ENCODE assay signal across 8 cellular contexts in the genomic region with DNA sequence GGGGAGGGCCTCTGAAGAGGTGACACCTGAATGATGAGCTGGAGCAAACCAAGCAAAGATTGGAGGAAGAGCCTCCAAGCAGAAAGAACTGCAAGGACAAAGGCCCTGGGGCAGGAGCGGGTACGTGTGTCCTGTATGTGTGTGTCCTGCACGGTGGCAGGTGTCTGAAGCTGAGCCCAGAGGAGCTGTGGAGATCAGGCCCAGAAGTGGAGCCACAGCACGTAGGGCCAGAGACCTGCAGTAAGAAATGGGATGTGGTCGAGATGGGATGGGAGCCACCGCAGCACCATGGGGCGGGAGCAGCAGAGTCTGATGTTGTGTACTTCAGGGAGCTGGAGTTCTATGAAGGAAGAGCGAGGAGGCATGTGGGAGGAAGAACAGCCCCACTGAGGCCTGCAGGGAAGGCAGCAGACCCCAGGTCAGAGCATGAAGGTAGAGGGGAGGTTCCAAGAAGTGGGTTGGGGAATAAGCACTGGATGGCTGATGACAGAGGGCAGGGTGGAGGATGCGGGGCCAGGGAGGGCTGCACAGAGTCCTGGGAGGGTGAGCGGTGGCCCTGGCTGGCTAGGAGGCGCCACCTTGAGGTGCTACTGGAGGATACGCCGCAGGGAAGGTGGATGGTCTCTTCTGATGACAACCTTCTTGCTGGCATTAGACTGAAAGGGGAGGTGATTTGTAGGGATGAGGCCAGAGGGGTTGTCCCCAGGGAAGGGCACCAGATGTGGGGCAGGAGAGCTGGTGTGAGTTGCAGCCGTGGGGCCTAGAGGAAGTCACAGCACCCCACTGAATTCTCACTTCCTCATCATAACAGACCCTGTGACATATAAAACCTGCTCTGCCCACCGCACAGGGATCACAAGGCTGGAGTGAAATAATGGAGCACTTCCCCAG. TPM values are rescaled to one million over a fixed set of nuclear protein-coding genes. Genes with fewer than 3 reads are reported as not detected.
DNase-seq lines count a peak whose midpoint lies in the region; ATAC-seq and TF ChIP-seq lines count a peak whose summit lies in the region.

No MANE protein-coding gene starts in this region.

- intact Hi-C loops in mammary epithelial cell (cut with micrococcal nuclease): loop anchor here (1.0 kb wide), 3 partner anchors 80 to 158 kb away; no protein-coding TSS in a partner anchor
- intact Hi-C loops in lower lobe of right lung (cut with DNase I): no loop called here

- no peaks in the 10 kb centered on the region for H3K79me2 ChIP-seq in mammary epithelial cell (ENCODE audit: insufficient read depth, low read length)

- H3K4me2 ChIP-seq in mammary epithelial cell (ENCODE audit: insufficient read depth, low read depth, low read length): no peak overlapping the region

- 79% methylated on average over 7 of the region's 15 CpGs for WGBS in mammary epithelial cell (ENCODE audit: low coverage, missing lambda C conversion rate)

- no peak overlapping the region for H2AFZ ChIP-seq in mammary epithelial cell (ENCODE audit: low read depth, low read length)

- H3K27me3 ChIP-seq in mammary epithelial cell (ENCODE audit: insufficient read depth, low read length): no peaks in the 10 kb centered on the region
- H3K27me3 ChIP-seq in lower lobe of right lung (ENCODE audit: low read depth): no peaks in the 10 kb centered on the region

- H3K9me3 ChIP-seq in mammary epithelial cell (replicated peaks; ENCODE audit: insufficient read depth, low read length) (no peaks in the 10 kb centered on the region), lower lobe of right lung (no peaks in the 10 kb centered on the region)

- ATAC-seq in GM21515 (IDR thresholded peaks at IDR 0.05; ENCODE audit: unreplicated experiment) (peak; percentile 55), lower lobe of right lung (peak; percentile 79 to 83)
- peak; percentile 96 for ATAC-seq in stimulated activated naive CD8-positive, alpha-beta T cell treated with anti-CD3 and anti-CD28 coated beads, Interleukin-15, Interleukin-2, amounts not matched to agents 100 U/mL and 50 U/mL, for 24 hours

- H3K27ac ChIP-seq in mammary epithelial cell (ENCODE audit: insufficient read depth, low read depth, low read length): no peak overlapping the region
- H3K27ac ChIP-seq in lower lobe of right lung: no peak overlapping the region

- in situ Hi-C loops in KBM-7 (cut with MboI; ENCODE audit: low pct_unique_long_range_greater_than_20kb, low sequenced_read_pairs) (no loop called here), mammary epithelial cell (cut with MboI; ENCODE audit: low sequenced_read_pairs in 2 of 2) (loop anchor here in 1 of 2 donors (10.0 kb wide), 1 partner anchor 86 kb away; a partner anchor contains a TSS)

- no peaks in the 10 kb centered on the region for H3K4me1 ChIP-seq in mammary epithelial cell (ENCODE audit: insufficient read depth, low read length)
- H3K4me1 ChIP-seq in lower lobe of right lung: peaks cover 21% of the 10 kb centered on the region

- BruUV-seq in mammary epithelial cell (replicated peaks; lab: Mats Ljungman, UMichigan): no TSS peak

- TF ChIP-seq CTCF in mammary epithelial cell (conservative IDR thresholded peaks at IDR 0.05 in 1 of 2, IDR thresholded peaks at IDR 0.05 in 1 of 2; ENCODE audit: extremely low read depth in 1 of 2, insufficient read depth in 1 of 2, low read depth in 1 of 2, low read length in 2 of 2) (peak; percentile 55 to 76), lower lobe of right lung (IDR thresholded peaks at IDR 0.05) (peak; percentile 65)

- H3K36me3 ChIP-seq in mammary epithelial cell (ENCODE audit: insufficient read depth, low read length): no peaks in the 10 kb centered on the region
- peaks cover 12% of the 10 kb centered on the region for H3K36me3 ChIP-seq in lower lobe of right lung

- no peaks in the 10 kb centered on the region for H4K20me1 ChIP-seq in mammary epithelial cell (ENCODE audit: insufficient read depth, low read length)

- CTCF ChIA-PET in mammary epithelial cell (lab: Charles Lee; ENCODE audit: low non-redundant PET): no interaction called here

- H3K4me3 ChIP-seq in mammary epithelial cell (replicated peaks in 1 of 3; ENCODE audit: insufficient read depth in 1 of 3, low read depth in 2 of 3, low read length in 3 of 3) (no peak overlapping the region), lower lobe of right lung (no peak overlapping the region)

- no peak overlapping the region for H3K9ac ChIP-seq in mammary epithelial cell (ENCODE audit: insufficient read depth, low read length)

- dilution Hi-C loops in mammary epithelial cell (cut with HindIII; ENCODE audit: low sequenced_read_pairs): loop anchor here (5.0 kb wide), 3 partner anchors 46 to 84 kb away; a partner anchor contains a TSS

- peak; percentile 64 for DNase-seq in EH (ENCODE audit: low read depth)
- DNase-seq in KBM-7: peak; percentile 76
- DNase-seq in T-helper 2 cell: peak in 4 of 5 experiments; percentile 23 to 84 (median 32)
- peak; percentile 16 for DNase-seq in mammary epithelial cell
- peak; percentile 71 for DNase-seq in lower lobe of right lung
- peak; percentile 76 for DNase-seq in stimulated activated naive CD8-positive, alpha-beta T cell treated with anti-CD3 and anti-CD28 coated beads, Interleukin-15, Interleukin-2, amounts not matched to agents 100 U/mL and 50 U/mL, for 24 hours
- DNase-seq in occipital lobe (lab: John Stamatoyannopoulos, UW): no peak

RNA-seq across cellular contexts. Expression of a gene that starts 10.6 kb away (rescaled TPM):
- total RNA-seq in mammary epithelial cell (not detected), lower lobe of right lung (1.1 TPM), occipital lobe (0.62 TPM)
- not detected for polyA plus RNA-seq in mammary epithelial cell
- polyA minus RNA-seq in mammary epithelial cell: not detected

RNA-seq across cellular contexts. Expression of a gene that starts 19.2 kb away (rescaled TPM):
- total RNA-seq in mammary epithelial cell (100 to 1,000 TPM; 166 to 239 TPM), lower lobe of right lung (174 TPM), occipital lobe (49.8 TPM)
- 131 TPM for polyA plus RNA-seq in mammary epithelial cell
- polyA minus RNA-seq in mammary epithelial cell: 238 TPM

RNA-seq across cellular contexts. Expression of a gene that starts 38.2 kb away (rescaled TPM):
- total RNA-seq in mammary epithelial cell (10 to 100 TPM in 1 of 2 donors, 1 to 10 TPM in 1; 2.7 to 10.2 TPM), lower lobe of right lung (47.5 TPM), occipital lobe (2.0 TPM)
- polyA plus RNA-seq in mammary epithelial cell: 2.8 TPM
- polyA minus RNA-seq in mammary epithelial cell: 12.4 TPM
